In the genomic region with DNA sequence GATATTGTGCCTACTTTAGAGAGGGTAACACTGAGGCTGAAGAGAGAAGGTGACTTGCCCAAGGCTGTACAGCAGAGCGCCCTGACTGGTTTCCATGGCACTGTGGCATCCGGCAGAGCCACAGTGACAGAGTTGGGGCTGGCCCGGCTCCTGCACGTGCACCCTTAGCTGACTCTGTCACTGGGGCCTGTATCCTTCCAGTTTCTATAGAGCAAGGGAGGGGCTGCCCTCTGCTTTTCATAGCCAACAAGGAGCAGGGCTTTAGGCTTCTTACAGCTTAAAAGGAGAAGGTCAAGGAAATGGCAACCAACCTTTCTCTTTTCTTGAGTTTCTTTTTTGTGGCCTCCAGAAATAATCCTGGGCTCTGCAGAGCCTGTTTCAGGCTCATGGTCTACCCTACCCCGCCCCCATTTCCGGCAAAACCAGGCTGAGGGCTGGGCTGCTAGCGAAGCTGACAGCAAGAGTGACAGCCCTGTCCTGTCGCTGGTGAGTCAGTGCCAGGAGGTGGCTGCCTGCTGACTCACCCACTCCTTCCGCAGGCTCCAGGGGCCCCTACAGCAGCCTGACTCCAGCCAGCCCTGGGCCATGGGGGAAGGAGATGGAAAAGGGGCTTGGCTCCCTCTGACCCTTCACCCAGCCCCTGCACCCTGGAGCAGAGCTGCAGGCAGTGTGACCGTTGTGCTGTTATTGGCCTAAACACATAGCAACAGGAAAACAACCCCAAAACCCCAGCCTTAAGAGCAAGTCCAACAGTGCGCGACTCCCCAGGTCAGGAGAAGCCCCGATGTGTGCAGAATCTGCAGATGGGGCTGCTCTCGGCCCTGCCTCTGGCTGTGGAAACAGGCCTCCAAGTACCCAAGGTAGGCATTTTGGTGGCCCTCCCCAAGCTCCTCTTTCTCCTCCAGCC, we compare ENCODE assay signal across 1 cellular context.
TF ChIP-seq lines count a peak whose summit lies in the region.

No MANE protein-coding gene starts in this region.

TF ChIP-seq in A549, 52 proteins besides CTCF, POLR2A, EP300 and RAD21 (continued from another document):
- TF ChIP-seq PBX3 (IDR thresholded peaks at IDR 0.05) (0 out of 2 replicates have a peak, but pooled peaks have one; percentile 41), FOSL2 (IDR thresholded peaks at IDR 0.05) (peak; percentile 73), FOSL2 (CRISPR knock-in tag; IDR thresholded peaks at IDR 0.05) (peak; percentile 95), KDM5A (IDR thresholded peaks at IDR 0.05) (no peak), KDM1A (IDR thresholded peaks at IDR 0.05; ENCODE audit: low read depth) (peak; percentile 97), MAZ (IDR thresholded peaks at IDR 0.05; ENCODE audit: borderline replicate concordance, low read depth, low read length) (no peak), BHLHE40 (IDR thresholded peaks at IDR 0.05; ENCODE audit: low read depth, low read length) (peak; percentile 2; the same call in 1 of the 2 replicates), RCOR1 (IDR thresholded peaks at IDR 0.05; ENCODE audit: low read depth, low read length) (no peak), CEBPB (IDR thresholded peaks at IDR 0.05) (no peak), SREBF2 (IDR thresholded peaks at IDR 0.05) (no peak), JUN (IDR thresholded peaks at IDR 0.05) (peak in 1 of 2 experiments; percentile 45; a peak in 1 of 5 replicates), GATA3 (IDR thresholded peaks at IDR 0.05; ENCODE audit: borderline replicate concordance) (peak; percentile 54)
- TF ChIP-seq, protein P1, sequence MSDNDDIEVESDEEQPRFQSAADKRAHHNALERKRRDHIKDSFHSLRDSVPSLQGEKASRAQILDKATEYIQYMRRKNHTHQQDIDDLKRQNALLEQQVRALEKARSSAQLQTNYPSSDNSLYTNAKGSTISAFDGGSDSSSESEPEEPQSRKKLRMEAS (IDR thresholded peaks at IDR 0.05): peak; percentile 56; the same call in 1 of the 2 replicates
